In the genomic region with DNA sequence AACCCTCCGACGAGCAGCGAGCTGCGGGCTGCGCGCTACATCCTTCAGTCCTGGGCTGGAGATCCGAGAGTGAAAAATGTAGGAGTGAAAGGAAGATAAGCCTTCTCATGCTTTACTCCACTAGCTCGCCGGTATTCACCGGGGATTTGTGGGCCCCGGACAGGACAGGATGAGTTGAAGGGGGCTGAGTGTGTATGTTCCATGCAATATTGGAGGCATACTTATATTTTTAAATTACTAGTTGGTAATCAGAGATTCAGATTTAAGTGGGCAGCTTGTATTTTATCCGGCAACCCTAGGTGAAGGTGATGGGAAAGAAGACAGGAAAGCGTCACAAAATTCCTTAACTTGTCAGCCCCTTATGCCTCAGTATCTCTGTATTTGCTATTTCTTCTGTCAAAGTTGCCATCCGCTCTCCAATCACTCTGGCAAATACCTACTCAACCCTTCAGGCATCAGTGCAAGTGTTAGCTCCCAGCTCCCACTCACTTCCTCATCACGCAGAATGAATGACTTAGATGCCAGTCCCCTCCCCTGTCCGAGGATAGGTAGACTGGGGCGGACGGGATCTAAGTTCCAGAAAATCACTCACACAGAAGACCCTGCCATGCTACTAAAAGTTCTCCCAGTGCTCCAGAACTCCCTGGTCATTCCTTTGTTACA, we compare ENCODE assay signal across 8 cellular contexts. TPM values are rescaled to one million over a fixed set of nuclear protein-coding genes. Genes with fewer than 3 reads are reported as not detected.
DNase-seq lines count a peak whose midpoint lies in the region; ATAC-seq and TF ChIP-seq lines count a peak whose summit lies in the region.

No MANE protein-coding gene starts in this region.

- H3K9me3 Mint-ChIP-seq in CD4-positive, alpha-beta T cell = no peaks in the 10 kb centered on the region
- H3K9me3 Mint-ChIP-seq in dendritic cell treated with granulocyte-macrophage colony-stimulating factor and Interleukin-4, amounts not matched to agents 40 ng/mL and 50 ng/mL, for 4 days = no peaks in the 10 kb centered on the region
- H3K9me3 Mint-ChIP-seq in mesothelial cell of epicardium = no peaks in the 10 kb centered on the region

- ATAC-seq in CD4-positive, alpha-beta T cell (ENCODE audit: poor library complexity) = no peak
- ATAC-seq in GM21717 (IDR thresholded peaks at IDR 0.05; ENCODE audit: unreplicated experiment) = peak; percentile 26
- ATAC-seq in GM19397 (IDR thresholded peaks at IDR 0.05; ENCODE audit: unreplicated experiment) = no peak

- H3K9me3 ChIP-seq in CD4-positive, alpha-beta T cell (ENCODE audit: control insufficient read depth, low read length) = no peaks in the 10 kb centered on the region
- H3K9me3 ChIP-seq in PC-9 (ENCODE audit: insufficient read depth, low read depth) = no peaks in the 10 kb centered on the region
- no peaks in the 10 kb centered on the region for H3K9me3 ChIP-seq in vagina

- TSS peak; percentile 60 for BruUV-seq in PC-9 (replicated peaks; lab: Mats Ljungman, UMichigan)

- peak overlapping the region; percentile 95 for H3K4me2 ChIP-seq in PC-9

- peaks cover 15% of the 10 kb centered on the region for H3K79me2 ChIP-seq in PC-9 (ENCODE audit: low read depth)

- H3K4me1 ChIP-seq in PC-9 (replicated peaks; ENCODE audit: insufficient read depth) (peaks cover 19% of the 10 kb centered on the region), vagina (peaks cover 29% of the 10 kb centered on the region)

- H3K4me3 Mint-ChIP-seq in CD4-positive, alpha-beta T cell = peak overlapping the region; percentile 98
- H3K4me3 Mint-ChIP-seq in dendritic cell treated with granulocyte-macrophage colony-stimulating factor and Interleukin-4, amounts not matched to agents 40 ng/mL and 50 ng/mL, for 4 days = peak overlapping the region; percentile 93
- H3K4me3 Mint-ChIP-seq in mesothelial cell of epicardium = peak overlapping the region; percentile 92

- intact Hi-C loops in CD4-positive, alpha-beta T cell (cut with DNase I, micrococcal nuclease) = loop anchor here in 1 of 2 experiments (1.0 to 5.0 kb wide), 4 partner anchors 65 to 1490 kb away; a partner anchor contains a TSS
- intact Hi-C loops in PC-9 (cut with micrococcal nuclease; ENCODE audit: unreplicated experiment) = loop anchor here (1.0 to 5.0 kb wide), 3 partner anchors 71 to 252 kb away; a partner anchor contains a TSS
- intact Hi-C loops in dendritic cell treated with granulocyte-macrophage colony-stimulating factor and Interleukin-4, amounts not matched to agents 40 ng/mL and 50 ng/mL, for 4 days (cut with micrococcal nuclease) = no loop called here
- intact Hi-C loops in vagina (cut with DNase I) = no loop called here

- H3K4me1 Mint-ChIP-seq in CD4-positive, alpha-beta T cell (ENCODE audit: low read depth) = peaks cover 47% of the 10 kb centered on the region
- peaks cover 24% of the 10 kb centered on the region for H3K4me1 Mint-ChIP-seq in dendritic cell treated with granulocyte-macrophage colony-stimulating factor and Interleukin-4, amounts not matched to agents 40 ng/mL and 50 ng/mL, for 4 days (ENCODE audit: low read depth)
- H3K4me1 Mint-ChIP-seq in mesothelial cell of epicardium = peaks cover 39% of the 10 kb centered on the region

- DNase-seq in CD4-positive, alpha-beta T cell = no peak
- DNase-seq in PC-9 (peak in 1 of 2 experiments; percentile 7), mesothelial cell of epicardium (ENCODE audit: low spot score in 2 of 2, unreplicated experiment in 2 of 2) (no peak), vagina (ENCODE audit: extremely low spot score in 2 of 2) (no peak), T-helper 9 cell (no peak)

- H3K9me2 ChIP-seq in PC-9 (ENCODE audit: insufficient read depth) = no peaks in the 10 kb centered on the region

- peaks cover 9% of the 10 kb centered on the region for H3K36me3 Mint-ChIP-seq in CD4-positive, alpha-beta T cell (ENCODE audit: low read depth)
- H3K36me3 Mint-ChIP-seq in dendritic cell treated with granulocyte-macrophage colony-stimulating factor and Interleukin-4, amounts not matched to agents 40 ng/mL and 50 ng/mL, for 4 days (ENCODE audit: low read depth) = peaks cover 16% of the 10 kb centered on the region
- H3K36me3 Mint-ChIP-seq in mesothelial cell of epicardium = peaks cover 3% of the 10 kb centered on the region

- no peaks in the 10 kb centered on the region for H3K27me3 Mint-ChIP-seq in CD4-positive, alpha-beta T cell
- H3K27me3 Mint-ChIP-seq in dendritic cell treated with granulocyte-macrophage colony-stimulating factor and Interleukin-4, amounts not matched to agents 40 ng/mL and 50 ng/mL, for 4 days = peaks cover 6% of the 10 kb centered on the region
- peaks cover 14% of the 10 kb centered on the region for H3K27me3 Mint-ChIP-seq in mesothelial cell of epicardium (ENCODE audit: low read depth)

- peak overlapping the region; percentile 97 for H2AFZ ChIP-seq in PC-9

- H3K4me3 ChIP-seq in PC-9 (peak overlapping the region; percentile 83), vagina (peak overlapping the region; percentile 79 to 93)

- no peak for TF ChIP-seq CTCF in CD4-positive, alpha-beta T cell (IDR thresholded peaks at IDR 0.05)
- TF ChIP-seq CTCF in PC-9 (conservative IDR thresholded peaks at IDR 0.05) (no peak), mesothelial cell of epicardium (IDR thresholded peaks at IDR 0.05; ENCODE audit: unreplicated experiment) (no peak), vagina (IDR thresholded peaks at IDR 0.05) (no peak)

- H4K20me1 ChIP-seq in PC-9 (ENCODE audit: insufficient read depth) = no peaks in the 10 kb centered on the region

- no peaks in the 10 kb centered on the region for H3F3A ChIP-seq in PC-9 (ENCODE audit: insufficient read depth, low read depth)

- H3K36me3 ChIP-seq in PC-9 (ENCODE audit: low read depth) = no peaks in the 10 kb centered on the region
- peaks cover 0 to 1% of the 10 kb centered on the region in 2 donors for H3K36me3 ChIP-seq in vagina

- peak overlapping the region; percentile 94 for H3K27ac Mint-ChIP-seq in CD4-positive, alpha-beta T cell
- H3K27ac Mint-ChIP-seq in dendritic cell treated with granulocyte-macrophage colony-stimulating factor and Interleukin-4, amounts not matched to agents 40 ng/mL and 50 ng/mL, for 4 days = peak overlapping the region; percentile 82
- peak overlapping the region; percentile 94 for H3K27ac Mint-ChIP-seq in mesothelial cell of epicardium

- CTCF ChIA-PET in CD4-positive, alpha-beta T cell (lab: Charles Lee) = interaction anchor here (0.8 to 5.1 kb wide), 7 partner anchors 9 to 252 kb away, joined by 3 to 24 read pairs (median 5); a partner anchor contains a TSS
- CTCF ChIA-PET in PC-9 (lab: Charles Lee) = interaction anchor here (0.6 kb wide), 1 partner anchor 1195 kb away, joined by 3 read pairs; no protein-coding TSS in a partner anchor

- peak overlapping the region; percentile 52 for H3K27ac ChIP-seq in CD4-positive, alpha-beta T cell (ENCODE audit: low read depth, low read length)
- H3K27ac ChIP-seq in PC-9 = no peak overlapping the region
- H3K27ac ChIP-seq in vagina = peak overlapping the region; percentile 45

- no peak for TF ChIP-seq POLR2A in vagina (IDR thresholded peaks at IDR 0.05)

- no peaks in the 10 kb centered on the region for H3K27me3 ChIP-seq in CD4-positive, alpha-beta T cell (ENCODE audit: control insufficient read depth, insufficient read depth, low read length)
- H3K27me3 ChIP-seq in PC-9 (ENCODE audit: insufficient read depth, low read depth) = no peaks in the 10 kb centered on the region
- H3K27me3 ChIP-seq in vagina = no peaks in the 10 kb centered on the region

- POLR2A ChIA-PET in CD4-positive, alpha-beta T cell (lab: Charles Lee) = interaction anchor here (0.9 to 2.6 kb wide), 9 partner anchors 9 to 228 kb away, joined by 3 to 15 read pairs (median 4); a partner anchor contains a TSS
- POLR2A ChIA-PET in PC-9 (lab: Charles Lee; ENCODE audit: unreplicated experiment) = no interaction called here

RNA-seq across cellular contexts. Expression of a gene that starts 0.5 kb away (rescaled TPM):
- total RNA-seq in CD4-positive, alpha-beta T cell = 1 to 10 TPM; 2.1 to 2.2 TPM
- total RNA-seq in PC-9 (2021) (3.3 and 4.0 TPM in 2 replicates), mesothelial cell of epicardium (17.0 to 17.9 TPM (median 17.3 TPM) in 3 replicates), vagina (2.7 TPM)

RNA-seq across cellular contexts. Expression of a gene that starts 37.7 kb away (rescaled TPM):
- not detected for total RNA-seq in CD4-positive, alpha-beta T cell
- not detected in 2 replicates for total RNA-seq in PC-9 (2021)
- 0.14 to 0.27 TPM (median 0.22 TPM) in 3 replicates for total RNA-seq in mesothelial cell of epicardium
- not detected for total RNA-seq in vagina

RNA-seq across cellular contexts. Expression of a gene that starts 49.0 kb away (rescaled TPM):
- total RNA-seq in CD4-positive, alpha-beta T cell = not detected
- total RNA-seq in PC-9 (2021) = not detected in 2 replicates
- 0.07 to 0.09 TPM in 2 of 3 replicates, not detected in the other for total RNA-seq in mesothelial cell of epicardium
- not detected for total RNA-seq in vagina
